ENCODE assay signal across 1 cellular context in the genomic region with DNA sequence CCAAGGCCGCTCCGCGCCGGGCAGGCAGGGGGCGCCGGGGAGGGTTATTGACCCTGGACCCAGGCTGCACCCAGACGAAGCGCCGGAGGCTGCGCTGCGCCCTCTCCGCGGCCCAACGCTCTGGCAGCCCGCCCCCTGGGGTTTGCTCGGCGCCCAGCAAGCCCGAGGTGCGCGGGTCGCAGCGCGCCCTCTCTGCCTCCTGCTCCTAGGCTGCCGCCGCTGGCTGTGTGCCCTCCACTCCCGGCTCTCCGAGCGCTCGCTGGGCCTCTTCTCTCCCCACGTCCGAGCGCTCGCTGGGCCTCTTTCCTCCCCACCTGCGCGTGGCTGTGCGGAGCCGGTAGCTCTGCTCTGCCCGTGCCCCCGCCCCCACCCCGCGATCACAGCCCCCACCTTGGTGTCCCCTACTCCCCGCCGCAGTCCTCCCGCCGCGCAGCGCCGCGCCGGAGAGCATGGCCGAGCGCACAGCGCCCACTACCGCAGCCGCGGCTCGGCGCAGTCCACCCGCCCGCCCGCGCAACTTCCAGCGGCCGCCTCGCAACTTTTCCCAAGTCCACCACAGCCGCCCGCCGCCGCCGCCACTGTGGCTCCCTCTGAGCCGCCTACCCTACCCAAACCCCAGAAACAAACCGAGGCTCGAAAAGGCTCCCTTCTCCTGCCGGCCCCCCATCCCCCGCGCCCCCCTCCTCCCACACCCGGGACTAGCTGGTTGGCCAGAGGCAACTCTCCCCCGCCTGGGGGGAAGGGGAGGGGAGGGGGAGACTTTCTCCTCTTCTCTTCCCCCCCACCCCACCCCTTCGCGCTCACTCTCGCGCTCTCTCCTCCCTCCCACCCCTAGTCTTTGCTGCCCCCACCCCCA.
TF ChIP-seq lines count a peak whose summit lies in the region.

No MANE protein-coding gene starts in this region.

TF ChIP-seq in HepG2, 621 proteins besides CTCF, POLR2A, EP300 and RAD21 (continued from another document and continues in another):
- TF ChIP-seq, protein P1, sequence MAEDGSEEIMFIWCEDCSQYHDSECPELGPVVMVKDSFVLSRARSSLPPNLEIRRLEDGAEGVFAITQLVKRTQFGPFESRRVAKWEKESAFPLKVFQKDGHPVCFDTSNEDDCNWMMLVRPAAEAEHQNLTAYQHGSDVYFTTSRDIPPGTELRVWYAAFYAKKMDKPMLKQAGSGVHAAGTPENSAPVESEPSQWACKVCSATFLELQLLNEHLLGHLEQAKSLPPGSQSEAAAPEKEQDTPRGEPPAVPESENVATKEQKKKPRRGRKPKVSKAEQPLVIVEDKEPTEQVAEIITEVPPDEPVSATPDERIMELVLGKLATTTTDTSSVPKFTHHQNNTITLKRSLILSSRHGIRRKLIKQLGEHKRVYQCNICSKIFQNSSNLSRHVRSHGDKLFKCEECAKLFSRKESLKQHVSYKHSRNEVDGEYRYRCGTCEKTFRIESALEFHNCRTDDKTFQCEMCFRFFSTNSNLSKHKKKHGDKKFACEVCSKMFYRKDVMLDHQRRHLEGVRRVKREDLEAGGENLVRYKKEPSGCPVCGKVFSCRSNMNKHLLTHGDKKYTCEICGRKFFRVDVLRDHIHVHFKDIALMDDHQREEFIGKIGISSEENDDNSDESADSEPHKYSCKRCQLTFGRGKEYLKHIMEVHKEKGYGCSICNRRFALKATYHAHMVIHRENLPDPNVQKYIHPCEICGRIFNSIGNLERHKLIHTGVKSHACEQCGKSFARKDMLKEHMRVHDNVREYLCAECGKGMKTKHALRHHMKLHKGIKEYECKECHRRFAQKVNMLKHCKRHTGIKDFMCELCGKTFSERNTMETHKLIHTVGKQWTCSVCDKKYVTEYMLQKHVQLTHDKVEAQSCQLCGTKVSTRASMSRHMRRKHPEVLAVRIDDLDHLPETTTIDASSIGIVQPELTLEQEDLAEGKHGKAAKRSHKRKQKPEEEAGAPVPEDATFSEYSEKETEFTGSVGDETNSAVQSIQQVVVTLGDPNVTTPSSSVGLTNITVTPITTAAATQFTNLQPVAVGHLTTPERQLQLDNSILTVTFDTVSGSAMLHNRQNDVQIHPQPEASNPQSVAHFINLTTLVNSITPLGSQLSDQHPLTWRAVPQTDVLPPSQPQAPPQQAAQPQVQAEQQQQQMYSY (CRISPR knock-in tag; IDR thresholded peaks at IDR 0.05), result no peak
- TF ChIP-seq, protein P2, sequence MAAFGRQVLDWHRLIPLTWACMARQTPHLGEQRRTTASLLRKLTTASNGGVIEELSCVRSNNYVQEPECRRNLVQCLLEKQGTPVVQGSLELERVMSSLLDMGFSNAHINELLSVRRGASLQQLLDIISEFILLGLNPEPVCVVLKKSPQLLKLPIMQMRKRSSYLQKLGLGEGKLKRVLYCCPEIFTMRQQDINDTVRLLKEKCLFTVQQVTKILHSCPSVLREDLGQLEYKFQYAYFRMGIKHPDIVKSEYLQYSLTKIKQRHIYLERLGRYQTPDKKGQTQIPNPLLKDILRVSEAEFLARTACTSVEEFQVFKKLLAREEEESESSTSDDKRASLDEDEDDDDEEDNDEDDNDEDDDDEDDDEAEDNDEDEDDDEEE (CRISPR knock-in tag; IDR thresholded peaks at IDR 0.05), result no peak
- TF ChIP-seq TP53 (CRISPR knock-in tag; conservative IDR thresholded peaks at IDR 0.05), result no peak
- TF ChIP-seq SNAPC2 (CRISPR knock-in tag; IDR thresholded peaks at IDR 0.05), result no peak
- TF ChIP-seq PAWR (CRISPR knock-in tag; IDR thresholded peaks at IDR 0.05; ENCODE audit: borderline replicate concordance), result no peak
- TF ChIP-seq, protein P3, sequence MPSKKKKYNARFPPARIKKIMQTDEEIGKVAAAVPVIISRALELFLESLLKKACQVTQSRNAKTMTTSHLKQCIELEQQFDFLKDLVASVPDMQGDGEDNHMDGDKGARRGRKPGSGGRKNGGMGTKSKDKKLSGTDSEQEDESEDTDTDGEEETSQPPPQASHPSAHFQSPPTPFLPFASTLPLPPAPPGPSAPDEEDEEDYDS (CRISPR knock-in tag; IDR thresholded peaks at IDR 0.05), result no peak
- TF ChIP-seq ZNF850 (CRISPR knock-in tag; conservative IDR thresholded peaks at IDR 0.05), result no peak
- TF ChIP-seq NAIF1 (CRISPR knock-in tag; IDR thresholded peaks at IDR 0.05; ENCODE audit: borderline replicate concordance), result peak; percentile 80; the same call in 1 of the 2 replicates
- TF ChIP-seq, protein P4, sequence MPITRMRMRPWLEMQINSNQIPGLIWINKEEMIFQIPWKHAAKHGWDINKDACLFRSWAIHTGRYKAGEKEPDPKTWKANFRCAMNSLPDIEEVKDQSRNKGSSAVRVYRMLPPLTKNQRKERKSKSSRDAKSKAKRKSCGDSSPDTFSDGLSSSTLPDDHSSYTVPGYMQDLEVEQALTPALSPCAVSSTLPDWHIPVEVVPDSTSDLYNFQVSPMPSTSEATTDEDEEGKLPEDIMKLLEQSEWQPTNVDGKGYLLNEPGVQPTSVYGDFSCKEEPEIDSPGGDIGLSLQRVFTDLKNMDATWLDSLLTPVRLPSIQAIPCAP (CRISPR knock-in tag; IDR thresholded peaks at IDR 0.05; ENCODE audit: low read depth), result no peak
- TF ChIP-seq HOXA9 (CRISPR knock-in tag; IDR thresholded peaks at IDR 0.05; ENCODE audit: borderline replicate concordance), result no peak
- no peak for TF ChIP-seq ZNF878 (CRISPR knock-in tag; IDR thresholded peaks at IDR 0.05)
- TF ChIP-seq, protein P5, sequence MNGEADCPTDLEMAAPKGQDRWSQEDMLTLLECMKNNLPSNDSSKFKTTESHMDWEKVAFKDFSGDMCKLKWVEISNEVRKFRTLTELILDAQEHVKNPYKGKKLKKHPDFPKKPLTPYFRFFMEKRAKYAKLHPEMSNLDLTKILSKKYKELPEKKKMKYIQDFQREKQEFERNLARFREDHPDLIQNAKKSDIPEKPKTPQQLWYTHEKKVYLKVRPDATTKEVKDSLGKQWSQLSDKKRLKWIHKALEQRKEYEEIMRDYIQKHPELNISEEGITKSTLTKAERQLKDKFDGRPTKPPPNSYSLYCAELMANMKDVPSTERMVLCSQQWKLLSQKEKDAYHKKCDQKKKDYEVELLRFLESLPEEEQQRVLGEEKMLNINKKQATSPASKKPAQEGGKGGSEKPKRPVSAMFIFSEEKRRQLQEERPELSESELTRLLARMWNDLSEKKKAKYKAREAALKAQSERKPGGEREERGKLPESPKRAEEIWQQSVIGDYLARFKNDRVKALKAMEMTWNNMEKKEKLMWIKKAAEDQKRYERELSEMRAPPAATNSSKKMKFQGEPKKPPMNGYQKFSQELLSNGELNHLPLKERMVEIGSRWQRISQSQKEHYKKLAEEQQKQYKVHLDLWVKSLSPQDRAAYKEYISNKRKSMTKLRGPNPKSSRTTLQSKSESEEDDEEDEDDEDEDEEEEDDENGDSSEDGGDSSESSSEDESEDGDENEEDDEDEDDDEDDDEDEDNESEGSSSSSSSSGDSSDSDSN (CRISPR knock-in tag; IDR thresholded peaks at IDR 0.05), result peak; percentile 98
- TF ChIP-seq, protein P6, sequence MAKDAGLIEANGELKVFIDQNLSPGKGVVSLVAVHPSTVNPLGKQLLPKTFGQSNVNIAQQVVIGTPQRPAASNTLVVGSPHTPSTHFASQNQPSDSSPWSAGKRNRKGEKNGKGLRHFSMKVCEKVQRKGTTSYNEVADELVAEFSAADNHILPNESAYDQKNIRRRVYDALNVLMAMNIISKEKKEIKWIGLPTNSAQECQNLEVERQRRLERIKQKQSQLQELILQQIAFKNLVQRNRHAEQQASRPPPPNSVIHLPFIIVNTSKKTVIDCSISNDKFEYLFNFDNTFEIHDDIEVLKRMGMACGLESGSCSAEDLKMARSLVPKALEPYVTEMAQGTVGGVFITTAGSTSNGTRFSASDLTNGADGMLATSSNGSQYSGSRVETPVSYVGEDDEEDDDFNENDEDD (CRISPR knock-in tag; IDR thresholded peaks at IDR 0.05; ENCODE audit: borderline replicate concordance), result peak; percentile 47; the same call in 1 of the 2 replicates
- no peak for TF ChIP-seq ZNF546 (CRISPR knock-in tag; conservative IDR thresholded peaks at IDR 0.05)
- TF ChIP-seq, protein P7, sequence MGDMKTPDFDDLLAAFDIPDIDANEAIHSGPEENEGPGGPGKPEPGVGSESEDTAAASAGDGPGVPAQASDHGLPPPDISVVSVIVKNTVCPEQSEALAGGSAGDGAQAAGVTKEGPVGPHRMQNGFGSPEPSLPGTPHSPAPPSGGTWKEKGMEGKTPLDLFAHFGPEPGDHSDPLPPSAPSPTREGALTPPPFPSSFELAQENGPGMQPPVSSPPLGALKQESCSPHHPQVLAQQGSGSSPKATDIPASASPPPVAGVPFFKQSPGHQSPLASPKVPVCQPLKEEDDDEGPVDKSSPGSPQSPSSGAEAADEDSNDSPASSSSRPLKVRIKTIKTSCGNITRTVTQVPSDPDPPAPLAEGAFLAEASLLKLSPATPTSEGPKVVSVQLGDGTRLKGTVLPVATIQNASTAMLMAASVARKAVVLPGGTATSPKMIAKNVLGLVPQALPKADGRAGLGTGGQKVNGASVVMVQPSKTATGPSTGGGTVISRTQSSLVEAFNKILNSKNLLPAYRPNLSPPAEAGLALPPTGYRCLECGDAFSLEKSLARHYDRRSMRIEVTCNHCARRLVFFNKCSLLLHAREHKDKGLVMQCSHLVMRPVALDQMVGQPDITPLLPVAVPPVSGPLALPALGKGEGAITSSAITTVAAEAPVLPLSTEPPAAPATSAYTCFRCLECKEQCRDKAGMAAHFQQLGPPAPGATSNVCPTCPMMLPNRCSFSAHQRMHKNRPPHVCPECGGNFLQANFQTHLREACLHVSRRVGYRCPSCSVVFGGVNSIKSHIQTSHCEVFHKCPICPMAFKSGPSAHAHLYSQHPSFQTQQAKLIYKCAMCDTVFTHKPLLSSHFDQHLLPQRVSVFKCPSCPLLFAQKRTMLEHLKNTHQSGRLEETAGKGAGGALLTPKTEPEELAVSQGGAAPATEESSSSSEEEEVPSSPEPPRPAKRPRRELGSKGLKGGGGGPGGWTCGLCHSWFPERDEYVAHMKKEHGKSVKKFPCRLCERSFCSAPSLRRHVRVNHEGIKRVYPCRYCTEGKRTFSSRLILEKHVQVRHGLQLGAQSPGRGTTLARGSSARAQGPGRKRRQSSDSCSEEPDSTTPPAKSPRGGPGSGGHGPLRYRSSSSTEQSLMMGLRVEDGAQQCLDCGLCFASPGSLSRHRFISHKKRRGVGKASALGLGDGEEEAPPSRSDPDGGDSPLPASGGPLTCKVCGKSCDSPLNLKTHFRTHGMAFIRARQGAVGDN (CRISPR knock-in tag; IDR thresholded peaks at IDR 0.05), result peak; percentile 66
- TF ChIP-seq, protein P8, sequence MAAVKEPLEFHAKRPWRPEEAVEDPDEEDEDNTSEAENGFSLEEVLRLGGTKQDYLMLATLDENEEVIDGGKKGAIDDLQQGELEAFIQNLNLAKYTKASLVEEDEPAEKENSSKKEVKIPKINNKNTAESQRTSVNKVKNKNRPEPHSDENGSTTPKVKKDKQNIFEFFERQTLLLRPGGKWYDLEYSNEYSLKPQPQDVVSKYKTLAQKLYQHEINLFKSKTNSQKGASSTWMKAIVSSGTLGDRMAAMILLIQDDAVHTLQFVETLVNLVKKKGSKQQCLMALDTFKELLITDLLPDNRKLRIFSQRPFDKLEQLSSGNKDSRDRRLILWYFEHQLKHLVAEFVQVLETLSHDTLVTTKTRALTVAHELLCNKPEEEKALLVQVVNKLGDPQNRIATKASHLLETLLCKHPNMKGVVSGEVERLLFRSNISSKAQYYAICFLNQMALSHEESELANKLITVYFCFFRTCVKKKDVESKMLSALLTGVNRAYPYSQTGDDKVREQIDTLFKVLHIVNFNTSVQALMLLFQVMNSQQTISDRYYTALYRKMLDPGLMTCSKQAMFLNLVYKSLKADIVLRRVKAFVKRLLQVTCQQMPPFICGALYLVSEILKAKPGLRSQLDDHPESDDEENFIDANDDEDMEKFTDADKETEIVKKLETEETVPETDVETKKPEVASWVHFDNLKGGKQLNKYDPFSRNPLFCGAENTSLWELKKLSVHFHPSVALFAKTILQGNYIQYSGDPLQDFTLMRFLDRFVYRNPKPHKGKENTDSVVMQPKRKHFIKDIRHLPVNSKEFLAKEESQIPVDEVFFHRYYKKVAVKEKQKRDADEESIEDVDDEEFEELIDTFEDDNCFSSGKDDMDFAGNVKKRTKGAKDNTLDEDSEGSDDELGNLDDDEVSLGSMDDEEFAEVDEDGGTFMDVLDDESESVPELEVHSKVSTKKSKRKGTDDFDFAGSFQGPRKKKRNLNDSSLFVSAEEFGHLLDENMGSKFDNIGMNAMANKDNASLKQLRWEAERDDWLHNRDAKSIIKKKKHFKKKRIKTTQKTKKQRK (IDR thresholded peaks at IDR 0.05; ENCODE audit: low read length), result no peak
- TF ChIP-seq ZBTB7B (CRISPR knock-in tag; IDR thresholded peaks at IDR 0.05), result peak; percentile 69; the same call in 1 of the 2 replicates
- no peak for TF ChIP-seq MAFF (IDR thresholded peaks at IDR 0.05; ENCODE audit: low read depth, low read length)
- TF ChIP-seq PCBP1 (IDR thresholded peaks at IDR 0.05; ENCODE audit: borderline replicate concordance, low read depth, low read length), result no peak
- TF ChIP-seq GTF3A (CRISPR knock-in tag; conservative IDR thresholded peaks at IDR 0.05), result no peak
- TF ChIP-seq TEAD2 (CRISPR knock-in tag; IDR thresholded peaks at IDR 0.05), result no peak
- TF ChIP-seq, protein P9, sequence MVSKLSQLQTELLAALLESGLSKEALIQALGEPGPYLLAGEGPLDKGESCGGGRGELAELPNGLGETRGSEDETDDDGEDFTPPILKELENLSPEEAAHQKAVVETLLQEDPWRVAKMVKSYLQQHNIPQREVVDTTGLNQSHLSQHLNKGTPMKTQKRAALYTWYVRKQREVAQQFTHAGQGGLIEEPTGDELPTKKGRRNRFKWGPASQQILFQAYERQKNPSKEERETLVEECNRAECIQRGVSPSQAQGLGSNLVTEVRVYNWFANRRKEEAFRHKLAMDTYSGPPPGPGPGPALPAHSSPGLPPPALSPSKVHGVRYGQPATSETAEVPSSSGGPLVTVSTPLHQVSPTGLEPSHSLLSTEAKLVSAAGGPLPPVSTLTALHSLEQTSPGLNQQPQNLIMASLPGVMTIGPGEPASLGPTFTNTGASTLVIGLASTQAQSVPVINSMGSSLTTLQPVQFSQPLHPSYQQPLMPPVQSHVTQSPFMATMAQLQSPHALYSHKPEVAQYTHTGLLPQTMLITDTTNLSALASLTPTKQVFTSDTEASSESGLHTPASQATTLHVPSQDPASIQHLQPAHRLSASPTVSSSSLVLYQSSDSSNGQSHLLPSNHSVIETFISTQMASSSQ (IDR thresholded peaks at IDR 0.05; ENCODE audit: low read depth), result no peak
- TF ChIP-seq, protein P9 (CRISPR knock-in tag; IDR thresholded peaks at IDR 0.05; ENCODE audit: borderline replicate concordance), result no peak
- no peak for TF ChIP-seq PPARG (CRISPR knock-in tag; conservative IDR thresholded peaks at IDR 0.05)
- no peak for TF ChIP-seq ZNF672 (CRISPR knock-in tag; IDR thresholded peaks at IDR 0.05)
- no peak for TF ChIP-seq ZIK1 (CRISPR knock-in tag; IDR thresholded peaks at IDR 0.05; ENCODE audit: borderline replicate concordance, low read depth)
- TF ChIP-seq CREB1 (IDR thresholded peaks at IDR 0.05), result no peak
- no peak for TF ChIP-seq CREB1 (CRISPR knock-in tag; IDR thresholded peaks at IDR 0.05)
- no peak for TF ChIP-seq ZNF101 (CRISPR knock-in tag; IDR thresholded peaks at IDR 0.05; ENCODE audit: borderline replicate concordance, low read depth)
- TF ChIP-seq EZH2 (conservative IDR thresholded peaks at IDR 0.05; ENCODE audit: low read depth, low read length), result no peak
- TF ChIP-seq REPIN1 (CRISPR knock-in tag; IDR thresholded peaks at IDR 0.05; ENCODE audit: borderline replicate concordance, low read depth), result peak; percentile 80; the same call in 1 of the 2 replicates
